Comparison of ENCODE assay signal across 8 cellular contexts in genomic region chrX:103376118-103376978, GRCh38. TPM values are rescaled to one million over a fixed set of nuclear protein-coding genes. Genes with fewer than 3 reads are reported as not detected.
DNase-seq lines count a peak whose midpoint lies in the region; ATAC-seq and TF ChIP-seq lines count a peak whose summit lies in the region.

TSS of gene BEX3 (plus strand) at chrX:103376538. CDS start at chrX:103377522, 984 bp downstream.

- no peak for TF ChIP-seq CTCF in C4-2B (conservative IDR thresholded peaks at IDR 0.05)
- TF ChIP-seq CTCF in parathyroid adenoma (IDR thresholded peaks at IDR 0.05), result no peak

- no peaks in the 10 kb centered on the region for H3K9me3 ChIP-seq in SK-N-MC (ENCODE audit: low read depth, low read length)
- H3K9me3 ChIP-seq in parathyroid adenoma (ENCODE audit: control insufficient read depth, low read length), result no peaks in the 10 kb centered on the region

- H3K9ac ChIP-seq in SK-N-MC (ENCODE audit: insufficient read length) (peak within 1 kb of the TSS; percentile 81), parathyroid adenoma (no peak within 1 kb of the TSS)

- H3K36me3 Mint-ChIP-seq in IgD-negative memory B cell, result peaks cover 2% of the 10 kb centered on the region

- H3K27me3 Mint-ChIP-seq in IgD-negative memory B cell, result peaks cover 5% of the 10 kb centered on the region

- no peaks in the 10 kb centered on the region for H3K27me3 ChIP-seq in parathyroid adenoma (ENCODE audit: control insufficient read depth, insufficient read depth, low read length)

- ATAC-seq in left ventricle myocardium superior (peak; percentile 90), HG03469 (IDR thresholded peaks at IDR 0.05; ENCODE audit: unreplicated experiment) (no peak), GM21825 (IDR thresholded peaks at IDR 0.05; ENCODE audit: unreplicated experiment) (no peak)

- intact Hi-C loops in left ventricle myocardium superior (cut with micrococcal nuclease), result no loop called here

- H3K4me3 ChIP-seq in SK-N-MC (peak within 1 kb of the TSS; percentile 80), parathyroid adenoma (ENCODE audit: low read depth, low read length) (peak within 1 kb of the TSS; percentile 61)

- H3K27ac ChIP-seq in C4-2B (peak within 1 kb of the TSS; percentile 93), SK-N-MC (peak within 1 kb of the TSS; percentile 78), parathyroid adenoma (peak within 1 kb of the TSS; percentile 88)

- no peaks in the 10 kb centered on the region for H3K4me1 ChIP-seq in parathyroid adenoma

- peak within 1 kb of the TSS; percentile 61 for H3K4me2 ChIP-seq in parathyroid adenoma (ENCODE audit: low read length)

- DNase-seq in SK-N-MC (ENCODE audit: low read depth, low spot score), result no peak
- DNase-seq in astrocyte of the hippocampus (ENCODE audit: low read depth, low spot score), result peak; percentile 78
- DNase-seq in left ventricle myocardium superior, result peak; percentile 72

- no peaks in the 10 kb centered on the region for H3K79me2 ChIP-seq in parathyroid adenoma

- peak within 1 kb of the TSS; percentile 72 to 87 (median 80) for H3K4me3 Mint-ChIP-seq in IgD-negative memory B cell

- H3K9me3 Mint-ChIP-seq in IgD-negative memory B cell, result no peaks in the 10 kb centered on the region

- H2AFZ ChIP-seq in parathyroid adenoma, result peak within 1 kb of the TSS; percentile 82

- H3K36me3 ChIP-seq in SK-N-MC (ENCODE audit: insufficient read depth, low read length), result peaks cover 26% of the 10 kb centered on the region
- H3K36me3 ChIP-seq in parathyroid adenoma (ENCODE audit: control insufficient read depth, insufficient read depth, low read length), result no peaks in the 10 kb centered on the region

- H3K27ac Mint-ChIP-seq in IgD-negative memory B cell, result no peak within 1 kb of the TSS

- H3K4me1 Mint-ChIP-seq in IgD-negative memory B cell, result peaks cover 2 to 4% (median 2%) of the 10 kb centered on the region in 3 donors

RNA-seq across cellular contexts. Expression of gene BEX3, which starts in this region (rescaled TPM):
- 7.0 TPM for polyA plus RNA-seq in IgD-negative memory B cell
- 147 TPM for total RNA-seq in left ventricle myocardium superior
